ENCODE assay signal across 13 cellular contexts in genomic region chr19:10736916-10737551, GRCh38. TPM values are rescaled to one million over a fixed set of nuclear protein-coding genes. Genes with fewer than 3 reads are reported as not detected.
DNase-seq lines count a peak whose midpoint lies in the region; ATAC-seq and TF ChIP-seq lines count a peak whose summit lies in the region.
"Had no signal": no experiment of that assay in that cellular context is flagged by ENCODE, and none has a peak within 500 bp of the region (broad histone marks: within the 10 kb centered on the region; RNA-seq: fewer than 3 reads in every experiment).

No MANE protein-coding gene starts in this region.

- H3K4me1 ChIP-seq in lower lobe of right lung: peaks cover 65% of the 10 kb centered on the region
- peaks cover 26 to 35% of the 10 kb centered on the region in 2 donors for H3K4me1 ChIP-seq in thoracic aorta (ENCODE audit: control insufficient read depth in 1 of 2, low read depth in 2 of 2)
- H3K4me1 ChIP-seq: SJSA1 had no signal

- H3K9me3 ChIP-seq in lower lobe of right lung (no peaks in the 10 kb centered on the region), thoracic aorta (no peaks in the 10 kb centered on the region)
- H3K9me3 ChIP-seq: ovary, SJSA1 had no signal

- intact Hi-C loops in lower lobe of right lung (cut with DNase I): no loop called here
- intact Hi-C loops in lower leg skin (cut with DNase I; ENCODE audit: low total_unique reads): no loop called here

- H3K27me3 ChIP-seq in lower lobe of right lung (ENCODE audit: low read depth): no peaks in the 10 kb centered on the region
- H3K27me3 ChIP-seq in thoracic aorta (replicated peaks; ENCODE audit: insufficient read depth): no peaks in the 10 kb centered on the region
- H3K27me3 ChIP-seq: ovary, SJSA1 had no signal

- H3K4me3 Mint-ChIP-seq in activated naive CD8-positive, alpha-beta T cell: no peak overlapping the region
- H3K4me3 Mint-ChIP-seq in activated naive CD8-positive, alpha-beta T cell treated with anti-CD3 and anti-CD28 coated beads for 36 hours: no peak overlapping the region

- H3K4me3 ChIP-seq in lower lobe of right lung (no peak overlapping the region), thoracic aorta (peak overlapping the region; percentile 12), lower leg skin (ENCODE audit: low read depth, poor library complexity, severe bottlenecking) (no peak overlapping the region)
- H3K4me3 ChIP-seq: ovary, SJSA1 had no signal

- H3K36me3 Mint-ChIP-seq in activated naive CD8-positive, alpha-beta T cell: no peaks in the 10 kb centered on the region
- peaks cover 36% of the 10 kb centered on the region for H3K36me3 Mint-ChIP-seq in activated naive CD8-positive, alpha-beta T cell treated with anti-CD3 and anti-CD28 coated beads for 36 hours

- H3K36me3 ChIP-seq in lower lobe of right lung (no peaks in the 10 kb centered on the region), thoracic aorta (no peaks in the 10 kb centered on the region)
- H3K36me3 ChIP-seq: ovary, SJSA1 had no signal

- peak; percentile 87 to 93 for ATAC-seq in lower lobe of right lung
- ATAC-seq in thoracic aorta (ENCODE audit: insufficient number of reproducible peaks, low FRiP score, low read depth): no peak

- H3K9me3 Mint-ChIP-seq in activated naive CD8-positive, alpha-beta T cell (ENCODE audit: low read depth): no peaks in the 10 kb centered on the region
- H3K9me3 Mint-ChIP-seq in activated naive CD8-positive, alpha-beta T cell treated with anti-CD3 and anti-CD28 coated beads for 36 hours: peaks cover 4% of the 10 kb centered on the region

- no peaks in the 10 kb centered on the region for H3K27me3 Mint-ChIP-seq in activated naive CD8-positive, alpha-beta T cell
- no peaks in the 10 kb centered on the region for H3K27me3 Mint-ChIP-seq in activated naive CD8-positive, alpha-beta T cell treated with anti-CD3 and anti-CD28 coated beads for 36 hours

- H3K27ac ChIP-seq in lower lobe of right lung (peak overlapping the region; percentile 78), thoracic aorta (peak overlapping the region in 1 of 2 donors; percentile 28)
- H3K27ac ChIP-seq: ovary, SJSA1 had no signal

- 81 to 83% methylated on average over 9 of the region's 9 CpGs for WGBS in lower leg skin, 2 donors

- peaks cover 40% of the 10 kb centered on the region for H3K4me1 Mint-ChIP-seq in activated naive CD8-positive, alpha-beta T cell (ENCODE audit: low read depth)
- peaks cover 29% of the 10 kb centered on the region for H3K4me1 Mint-ChIP-seq in activated naive CD8-positive, alpha-beta T cell treated with anti-CD3 and anti-CD28 coated beads for 36 hours

- no peak for TF ChIP-seq POLR2A in lower leg skin (IDR thresholded peaks at IDR 0.05)

- DNase-seq in activated naive CD8-positive, alpha-beta T cell treated with anti-CD3 and anti-CD28 coated beads for 36 hours: no peak
- peak; percentile 12 for DNase-seq in astrocyte of the hippocampus (ENCODE audit: low read depth, low spot score)
- peak; percentile 70 for DNase-seq in lower lobe of right lung
- DNase-seq in thoracic aorta (ENCODE audit: low spot score): no peak
- DNase-seq in NCI-H187 (lab: John Stamatoyannopoulos, UW): no peak
- no peak for DNase-seq in medulla oblongata (ENCODE audit: extremely low spot score)
- DNase-seq in lower leg skin (ENCODE audit: low spot score in 2 of 2): no peak
- DNase-seq: NCI-H2029; NCI-H774; ovary; stimulated activated CD4-positive, alpha-beta T cell treated with anti-CD3 and anti-CD28 coated beads, Interleukin-15, amount 100 ng/mL, for 24 hours had no signal

- TF ChIP-seq CTCF in lower lobe of right lung (IDR thresholded peaks at IDR 0.05): no peak
- no peak for TF ChIP-seq CTCF in thoracic aorta (IDR thresholded peaks at IDR 0.05)
- no peak for TF ChIP-seq CTCF in lower leg skin (IDR thresholded peaks at IDR 0.05)

- peak overlapping the region; percentile 64 for H3K27ac Mint-ChIP-seq in activated naive CD8-positive, alpha-beta T cell
- no peak overlapping the region for H3K27ac Mint-ChIP-seq in activated naive CD8-positive, alpha-beta T cell treated with anti-CD3 and anti-CD28 coated beads for 36 hours

RNA-seq across cellular contexts. Expression of gene DNM2, which starts 19.2 kb away (rescaled TPM):
- total RNA-seq in activated naive CD8-positive, alpha-beta T cell treated with anti-CD3 and anti-CD28 coated beads for 36 hours: 100 to 1,000 TPM; 127 to 133 TPM
- total RNA-seq in lower lobe of right lung: 282 TPM
- 100 to 1,000 TPM; 153 to 195 TPM for total RNA-seq in thoracic aorta
- 100 to 1,000 TPM; 182 to 245 (median 218) TPM for total RNA-seq in lower leg skin

RNA-seq across cellular contexts. Expression of gene QTRT1, which starts 35.8 kb away (rescaled TPM):
- total RNA-seq in activated naive CD8-positive, alpha-beta T cell treated with anti-CD3 and anti-CD28 coated beads for 36 hours: 10 to 100 TPM; 66.6 to 71.5 TPM
- total RNA-seq in lower lobe of right lung: 29.7 TPM
- 10 to 100 TPM; 23.9 to 41.3 TPM for total RNA-seq in thoracic aorta
- total RNA-seq in lower leg skin: 10 to 100 TPM; 25.1 to 33.7 (median 31.0) TPM

Comparison
In these comparisons a context has a peak if more than half of its experiments do, and no peak if none do; other contexts are left out.
1. DNase-seq: peak in astrocyte of the hippocampus (single experiment) and lower lobe of right lung (single experiment); none in activated naive CD8-positive, alpha-beta T cell treated with anti-CD3 and anti-CD28 coated beads for 36 hours (single experiment), thoracic aorta (single experiment), NCI-H187 (0 of 2), medulla oblongata (single experiment) and lower leg skin (0 of 2).